In the genomic region with DNA sequence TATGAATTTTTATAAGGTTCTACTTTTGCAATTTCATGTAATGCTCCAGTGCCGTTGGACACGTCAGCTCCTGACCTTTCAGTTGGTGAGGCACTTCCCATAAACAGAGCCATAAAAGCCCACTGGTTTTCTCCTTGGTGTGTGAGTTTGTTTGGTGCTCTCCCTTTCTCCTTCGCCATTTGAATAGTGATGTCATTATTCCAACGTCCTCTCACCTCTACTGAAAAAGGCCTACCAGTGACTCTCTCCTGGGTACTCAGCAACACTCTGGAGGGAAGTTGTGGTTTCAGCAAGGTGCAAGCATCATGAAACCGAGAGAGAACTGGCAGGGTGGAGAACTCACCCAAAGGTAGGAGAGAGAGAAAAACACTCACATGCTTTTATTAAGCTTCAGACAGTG, we compare ENCODE assay signal across 8 cellular contexts. TPM values are rescaled to one million over a fixed set of nuclear protein-coding genes. Genes with fewer than 3 reads are reported as not detected.
DNase-seq lines count a peak whose midpoint lies in the region; ATAC-seq lines count a peak whose summit lies in the region.

No MANE protein-coding gene starts in this region.

- H3K36me3 Mint-ChIP-seq in T-cell, result no peaks in the 10 kb centered on the region
- H3K36me3 Mint-ChIP-seq in stimulated activated effector memory CD8-positive, alpha-beta T cell treated with anti-CD3 and anti-CD28 coated beads, Interleukin-12 subunit alpha, Interleukin-12 subunit beta, amount 100 ng/mL, for 72 hours, result no peaks in the 10 kb centered on the region

- no peak overlapping the region for H3K4me3 Mint-ChIP-seq in T-cell
- no peak overlapping the region for H3K4me3 Mint-ChIP-seq in stimulated activated effector memory CD8-positive, alpha-beta T cell treated with anti-CD3 and anti-CD28 coated beads, Interleukin-12 subunit alpha, Interleukin-12 subunit beta, amount 100 ng/mL, for 72 hours

- no peaks in the 10 kb centered on the region for H3K27me3 Mint-ChIP-seq in T-cell

- H3K27ac Mint-ChIP-seq in T-cell, result no peak overlapping the region
- H3K27ac Mint-ChIP-seq in stimulated activated effector memory CD8-positive, alpha-beta T cell treated with anti-CD3 and anti-CD28 coated beads, Interleukin-12 subunit alpha, Interleukin-12 subunit beta, amount 100 ng/mL, for 72 hours, result no peak overlapping the region

- ATAC-seq in HG02840 (IDR thresholded peaks at IDR 0.05; ENCODE audit: low FRiP score, unreplicated experiment) (peak; percentile 85), T-cell (replicated peaks in 1 of 4) (peak in 3 of 4 experiments; percentile 42 to 72 (median 54))
- ATAC-seq in stimulated activated effector memory CD8-positive, alpha-beta T cell treated with anti-CD3 and anti-CD28 coated beads, Interleukin-12 subunit alpha, Interleukin-12 subunit beta, amount 100 ng/mL, for 72 hours, result peak; percentile 90

- CTCF ChIA-PET in T-cell (lab: Charles Lee), result no interaction called here

- H3K9me3 Mint-ChIP-seq in T-cell, result no peaks in the 10 kb centered on the region
- no peaks in the 10 kb centered on the region for H3K9me3 Mint-ChIP-seq in stimulated activated effector memory CD8-positive, alpha-beta T cell treated with anti-CD3 and anti-CD28 coated beads, Interleukin-12 subunit alpha, Interleukin-12 subunit beta, amount 100 ng/mL, for 72 hours

- peak; percentile 5 for DNase-seq in activated gamma-delta T cell treated with Interleukin-2 at 50 U/mL for 16 hours
- no peak for DNase-seq in activated gamma-delta T cell (lab: John Stamatoyannopoulos, UW)
- no peak for DNase-seq in T-cell
- no peak for DNase-seq in stimulated activated effector memory CD8-positive, alpha-beta T cell treated with anti-CD3 and anti-CD28 coated beads, Interleukin-12 subunit alpha, Interleukin-12 subunit beta, amount 100 ng/mL, for 72 hours (ENCODE audit: low spot score in 2 of 2)
- DNase-seq in SKM-1 (lab: John Stamatoyannopoulos, UW; ENCODE audit: unreplicated experiment), result no peak
- no peak for DNase-seq in AML-193 (lab: John Stamatoyannopoulos, UW)
- no peak for DNase-seq in epidermal melanocyte (ENCODE audit: insufficient read length, low spot score)

- peaks cover 0 to 12% (median 4%) of the 10 kb centered on the region in 3 donors for H3K4me1 Mint-ChIP-seq in T-cell
- peaks cover 31% of the 10 kb centered on the region for H3K4me1 Mint-ChIP-seq in stimulated activated effector memory CD8-positive, alpha-beta T cell treated with anti-CD3 and anti-CD28 coated beads, Interleukin-12 subunit alpha, Interleukin-12 subunit beta, amount 100 ng/mL, for 72 hours

- POLR2A ChIA-PET in T-cell (lab: Charles Lee), result no interaction called here

RNA-seq across cellular contexts. Expression of gene HNF1B, which starts 29.6 kb away (rescaled TPM):
- total RNA-seq in T-cell, result under 1 TPM in 3 of 5 donors, not detected in 2; 0.10 to 0.19 (median 0.15) TPM
